Comparison of ENCODE assay signal across 1 cellular context in the genomic region with DNA sequence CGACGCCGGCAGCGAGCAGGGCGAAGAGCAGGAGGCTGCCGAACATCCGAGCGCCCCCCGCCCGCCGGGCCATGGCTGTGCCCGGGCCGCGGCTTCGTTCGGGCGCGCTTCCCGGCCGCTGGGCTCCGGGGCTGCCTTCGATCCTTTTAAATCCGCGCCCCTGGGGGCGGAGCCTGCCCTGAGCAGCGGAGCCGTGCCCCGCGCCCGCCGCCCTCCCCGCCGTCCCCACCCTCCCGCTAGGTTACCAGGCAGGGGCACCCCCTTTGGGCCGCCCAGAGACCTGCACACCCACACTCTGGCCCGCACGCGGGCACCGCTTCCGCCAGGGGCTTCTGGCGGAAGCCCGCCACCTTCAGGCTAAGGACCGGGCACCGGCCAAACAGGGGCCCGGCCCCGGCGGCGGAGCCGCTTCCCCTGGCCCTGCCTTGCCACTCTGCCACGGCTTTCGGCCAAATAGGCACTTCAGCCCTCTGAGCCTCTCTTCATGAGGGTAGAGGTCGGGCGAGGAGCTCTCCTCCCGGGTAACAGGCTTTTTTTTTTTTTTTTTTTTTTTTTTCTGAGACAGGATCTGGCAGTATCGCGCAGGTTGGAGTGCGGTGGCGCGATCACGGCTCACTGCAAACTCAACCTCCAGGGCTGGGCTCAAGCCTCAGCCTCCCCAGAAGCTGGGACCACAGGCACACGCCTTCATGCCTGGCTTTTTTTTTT.
TF ChIP-seq lines count a peak whose summit lies in the region.

A gene with protein sequence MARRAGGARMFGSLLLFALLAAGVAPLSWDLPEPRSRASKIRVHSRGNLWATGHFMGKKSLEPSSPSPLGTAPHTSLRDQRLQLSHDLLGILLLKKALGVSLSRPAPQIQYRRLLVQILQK (minus strand): TSS at position 120 of the 708 bp plus-strand sequence. CDS start 47 bp downstream, at position 73.

TF ChIP-seq in HepG2, 621 proteins besides CTCF, POLR2A, EP300 and RAD21 (continued from another document and continues in another):
- TF ChIP-seq, protein P1, sequence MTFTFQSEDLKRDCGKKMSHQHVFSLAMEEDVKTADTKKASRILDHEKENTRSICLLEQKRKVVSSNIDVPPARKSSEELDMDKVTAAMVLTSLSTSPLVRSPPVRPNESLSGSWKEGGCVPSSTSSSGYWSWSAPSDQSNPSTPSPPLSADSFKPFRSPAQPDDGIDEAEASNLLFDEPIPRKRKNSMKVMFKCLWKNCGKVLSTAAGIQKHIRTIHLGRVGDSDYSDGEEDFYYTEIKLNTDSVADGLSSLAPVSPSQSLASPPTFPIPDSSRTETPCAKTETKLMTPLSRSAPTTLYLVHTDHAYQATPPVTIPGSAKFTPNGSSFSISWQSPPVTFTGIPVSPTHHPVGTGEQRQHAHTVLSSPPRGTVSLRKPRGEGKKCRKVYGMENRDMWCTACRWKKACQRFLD (CRISPR knock-in tag; IDR thresholded peaks at IDR 0.05; ENCODE audit: borderline replicate concordance) = no peak
- TF ChIP-seq, protein P2, sequence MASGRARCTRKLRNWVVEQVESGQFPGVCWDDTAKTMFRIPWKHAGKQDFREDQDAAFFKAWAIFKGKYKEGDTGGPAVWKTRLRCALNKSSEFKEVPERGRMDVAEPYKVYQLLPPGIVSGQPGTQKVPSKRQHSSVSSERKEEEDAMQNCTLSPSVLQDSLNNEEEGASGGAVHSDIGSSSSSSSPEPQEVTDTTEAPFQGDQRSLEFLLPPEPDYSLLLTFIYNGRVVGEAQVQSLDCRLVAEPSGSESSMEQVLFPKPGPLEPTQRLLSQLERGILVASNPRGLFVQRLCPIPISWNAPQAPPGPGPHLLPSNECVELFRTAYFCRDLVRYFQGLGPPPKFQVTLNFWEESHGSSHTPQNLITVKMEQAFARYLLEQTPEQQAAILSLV (CRISPR knock-in tag; IDR thresholded peaks at IDR 0.05; ENCODE audit: borderline replicate concordance) = no peak
- TF ChIP-seq SNAPC2 (CRISPR knock-in tag; IDR thresholded peaks at IDR 0.05) (no peak), REL (CRISPR knock-in tag; conservative IDR thresholded peaks at IDR 0.05) (no peak), ZFYVE20 (CRISPR knock-in tag; IDR thresholded peaks at IDR 0.05; ENCODE audit: borderline replicate concordance, low read depth) (no peak), ZNF121 (CRISPR knock-in tag; IDR thresholded peaks at IDR 0.05) (no peak), THYN1 (CRISPR knock-in tag; IDR thresholded peaks at IDR 0.05; ENCODE audit: borderline replicate concordance, low read depth) (no peak), MEIS1 (CRISPR knock-in tag; IDR thresholded peaks at IDR 0.05; ENCODE audit: borderline replicate concordance) (no peak), SRSF9 (IDR thresholded peaks at IDR 0.05; ENCODE audit: borderline replicate concordance, insufficient read depth, low read depth, low read length, poor library complexity, severe bottlenecking) (no peak), LCORL (IDR thresholded peaks at IDR 0.05) (no peak), LCORL (CRISPR knock-in tag; IDR thresholded peaks at IDR 0.05) (peak; percentile 66), XRCC5 (optimal IDR thresholded peaks at IDR 0.05; ENCODE audit: low read length) (peak; percentile 90), SMARCC2 (IDR thresholded peaks at IDR 0.05) (no peak), SIN3A (IDR thresholded peaks at IDR 0.05; ENCODE audit: borderline replicate concordance, low read depth, low read length) (peak; percentile 44; the same call in 1 of the 2 replicates), ZKSCAN1 (IDR thresholded peaks at IDR 0.05; ENCODE audit: low read length) (no peak), ZNF644 (CRISPR knock-in tag; IDR thresholded peaks at IDR 0.05; ENCODE audit: low read depth) (no peak), FLYWCH1 (CRISPR knock-in tag; IDR thresholded peaks at IDR 0.05) (no peak), ZNF746 (CRISPR knock-in tag; IDR thresholded peaks at IDR 0.05) (no peak), KLF13 (CRISPR knock-in tag; IDR thresholded peaks at IDR 0.05) (no peak), ZNF607 (CRISPR knock-in tag; IDR thresholded peaks at IDR 0.05; ENCODE audit: borderline replicate concordance) (0 out of 2 replicates have a peak, but pooled peaks have one; percentile 42), NAIF1 (CRISPR knock-in tag; IDR thresholded peaks at IDR 0.05; ENCODE audit: borderline replicate concordance) (no peak), AGO1 (IDR thresholded peaks at IDR 0.05; ENCODE audit: low read depth, low read length, poor library complexity, severe bottlenecking) (peak; percentile 70), ZNF773 (CRISPR knock-in tag; IDR thresholded peaks at IDR 0.05; ENCODE audit: borderline replicate concordance) (no peak), JUNB (CRISPR knock-in tag; IDR thresholded peaks at IDR 0.05; ENCODE audit: borderline replicate concordance) (no peak)
- TF ChIP-seq, protein P3, sequence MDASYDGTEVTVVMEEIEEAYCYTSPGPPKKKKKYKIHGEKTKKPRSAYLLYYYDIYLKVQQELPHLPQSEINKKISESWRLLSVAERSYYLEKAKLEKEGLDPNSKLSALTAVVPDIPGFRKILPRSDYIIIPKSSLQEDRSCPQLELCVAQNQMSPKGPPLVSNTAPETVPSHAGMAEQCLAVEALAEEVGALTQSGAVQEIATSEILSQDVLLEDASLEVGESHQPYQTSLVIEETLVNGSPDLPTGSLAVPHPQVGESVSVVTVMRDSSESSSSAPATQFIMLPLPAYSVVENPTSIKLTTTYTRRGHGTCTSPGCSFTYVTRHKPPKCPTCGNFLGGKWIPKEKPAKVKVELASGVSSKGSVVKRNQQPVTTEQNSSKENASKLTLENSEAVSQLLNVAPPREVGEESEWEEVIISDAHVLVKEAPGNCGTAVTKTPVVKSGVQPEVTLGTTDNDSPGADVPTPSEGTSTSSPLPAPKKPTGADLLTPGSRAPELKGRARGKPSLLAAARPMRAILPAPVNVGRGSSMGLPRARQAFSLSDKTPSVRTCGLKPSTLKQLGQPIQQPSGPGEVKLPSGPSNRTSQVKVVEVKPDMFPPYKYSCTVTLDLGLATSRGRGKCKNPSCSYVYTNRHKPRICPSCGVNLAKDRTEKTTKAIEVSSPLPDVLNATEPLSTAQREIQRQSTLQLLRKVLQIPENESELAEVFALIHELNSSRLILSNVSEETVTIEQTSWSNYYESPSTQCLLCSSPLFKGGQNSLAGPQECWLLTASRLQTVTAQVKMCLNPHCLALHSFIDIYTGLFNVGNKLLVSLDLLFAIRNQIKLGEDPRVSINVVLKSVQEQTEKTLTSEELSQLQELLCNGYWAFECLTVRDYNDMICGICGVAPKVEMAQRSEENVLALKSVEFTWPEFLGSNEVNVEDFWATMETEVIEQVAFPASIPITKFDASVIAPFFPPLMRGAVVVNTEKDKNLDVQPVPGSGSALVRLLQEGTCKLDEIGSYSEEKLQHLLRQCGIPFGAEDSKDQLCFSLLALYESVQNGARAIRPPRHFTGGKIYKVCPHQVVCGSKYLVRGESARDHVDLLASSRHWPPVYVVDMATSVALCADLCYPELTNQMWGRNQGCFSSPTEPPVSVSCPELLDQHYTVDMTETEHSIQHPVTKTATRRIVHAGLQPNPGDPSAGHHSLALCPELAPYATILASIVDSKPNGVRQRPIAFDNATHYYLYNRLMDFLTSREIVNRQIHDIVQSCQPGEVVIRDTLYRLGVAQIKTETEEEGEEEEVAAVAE (CRISPR knock-in tag; IDR thresholded peaks at IDR 0.05; ENCODE audit: borderline replicate concordance) = no peak
- TF ChIP-seq, protein P4, sequence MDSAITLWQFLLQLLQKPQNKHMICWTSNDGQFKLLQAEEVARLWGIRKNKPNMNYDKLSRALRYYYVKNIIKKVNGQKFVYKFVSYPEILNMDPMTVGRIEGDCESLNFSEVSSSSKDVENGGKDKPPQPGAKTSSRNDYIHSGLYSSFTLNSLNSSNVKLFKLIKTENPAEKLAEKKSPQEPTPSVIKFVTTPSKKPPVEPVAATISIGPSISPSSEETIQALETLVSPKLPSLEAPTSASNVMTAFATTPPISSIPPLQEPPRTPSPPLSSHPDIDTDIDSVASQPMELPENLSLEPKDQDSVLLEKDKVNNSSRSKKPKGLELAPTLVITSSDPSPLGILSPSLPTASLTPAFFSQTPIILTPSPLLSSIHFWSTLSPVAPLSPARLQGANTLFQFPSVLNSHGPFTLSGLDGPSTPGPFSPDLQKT (CRISPR knock-in tag; IDR thresholded peaks at IDR 0.05; ENCODE audit: borderline replicate concordance) = no peak
- TF ChIP-seq, protein P5, sequence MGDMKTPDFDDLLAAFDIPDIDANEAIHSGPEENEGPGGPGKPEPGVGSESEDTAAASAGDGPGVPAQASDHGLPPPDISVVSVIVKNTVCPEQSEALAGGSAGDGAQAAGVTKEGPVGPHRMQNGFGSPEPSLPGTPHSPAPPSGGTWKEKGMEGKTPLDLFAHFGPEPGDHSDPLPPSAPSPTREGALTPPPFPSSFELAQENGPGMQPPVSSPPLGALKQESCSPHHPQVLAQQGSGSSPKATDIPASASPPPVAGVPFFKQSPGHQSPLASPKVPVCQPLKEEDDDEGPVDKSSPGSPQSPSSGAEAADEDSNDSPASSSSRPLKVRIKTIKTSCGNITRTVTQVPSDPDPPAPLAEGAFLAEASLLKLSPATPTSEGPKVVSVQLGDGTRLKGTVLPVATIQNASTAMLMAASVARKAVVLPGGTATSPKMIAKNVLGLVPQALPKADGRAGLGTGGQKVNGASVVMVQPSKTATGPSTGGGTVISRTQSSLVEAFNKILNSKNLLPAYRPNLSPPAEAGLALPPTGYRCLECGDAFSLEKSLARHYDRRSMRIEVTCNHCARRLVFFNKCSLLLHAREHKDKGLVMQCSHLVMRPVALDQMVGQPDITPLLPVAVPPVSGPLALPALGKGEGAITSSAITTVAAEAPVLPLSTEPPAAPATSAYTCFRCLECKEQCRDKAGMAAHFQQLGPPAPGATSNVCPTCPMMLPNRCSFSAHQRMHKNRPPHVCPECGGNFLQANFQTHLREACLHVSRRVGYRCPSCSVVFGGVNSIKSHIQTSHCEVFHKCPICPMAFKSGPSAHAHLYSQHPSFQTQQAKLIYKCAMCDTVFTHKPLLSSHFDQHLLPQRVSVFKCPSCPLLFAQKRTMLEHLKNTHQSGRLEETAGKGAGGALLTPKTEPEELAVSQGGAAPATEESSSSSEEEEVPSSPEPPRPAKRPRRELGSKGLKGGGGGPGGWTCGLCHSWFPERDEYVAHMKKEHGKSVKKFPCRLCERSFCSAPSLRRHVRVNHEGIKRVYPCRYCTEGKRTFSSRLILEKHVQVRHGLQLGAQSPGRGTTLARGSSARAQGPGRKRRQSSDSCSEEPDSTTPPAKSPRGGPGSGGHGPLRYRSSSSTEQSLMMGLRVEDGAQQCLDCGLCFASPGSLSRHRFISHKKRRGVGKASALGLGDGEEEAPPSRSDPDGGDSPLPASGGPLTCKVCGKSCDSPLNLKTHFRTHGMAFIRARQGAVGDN (CRISPR knock-in tag; IDR thresholded peaks at IDR 0.05) = peak; percentile 84
- TF ChIP-seq, protein P6, sequence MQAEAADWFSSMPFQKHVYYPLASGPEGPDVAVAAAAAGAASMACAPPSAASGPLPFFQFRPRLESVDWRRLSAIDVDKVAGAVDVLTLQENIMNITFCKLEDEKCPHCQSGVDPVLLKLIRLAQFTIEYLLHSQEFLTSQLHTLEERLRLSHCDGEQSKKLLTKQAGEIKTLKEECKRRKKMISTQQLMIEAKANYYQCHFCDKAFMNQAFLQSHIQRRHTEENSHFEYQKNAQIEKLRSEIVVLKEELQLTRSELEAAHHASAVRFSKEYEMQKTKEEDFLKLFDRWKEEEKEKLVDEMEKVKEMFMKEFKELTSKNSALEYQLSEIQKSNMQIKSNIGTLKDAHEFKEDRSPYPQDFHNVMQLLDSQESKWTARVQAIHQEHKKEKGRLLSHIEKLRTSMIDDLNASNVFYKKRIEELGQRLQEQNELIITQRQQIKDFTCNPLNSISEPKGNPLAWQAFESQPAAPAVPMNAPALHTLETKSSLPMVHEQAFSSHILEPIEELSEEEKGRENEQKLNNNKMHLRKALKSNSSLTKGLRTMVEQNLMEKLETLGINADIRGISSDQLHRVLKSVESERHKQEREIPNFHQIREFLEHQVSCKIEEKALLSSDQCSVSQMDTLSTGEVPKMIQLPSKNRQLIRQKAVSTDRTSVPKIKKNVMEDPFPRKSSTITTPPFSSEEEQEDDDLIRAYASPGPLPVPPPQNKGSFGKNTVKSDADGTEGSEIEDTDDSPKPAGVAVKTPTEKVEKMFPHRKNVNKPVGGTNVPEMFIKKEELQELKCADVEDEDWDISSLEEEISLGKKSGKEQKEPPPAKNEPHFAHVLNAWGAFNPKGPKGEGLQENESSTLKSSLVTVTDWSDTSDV (CRISPR knock-in tag; IDR thresholded peaks at IDR 0.05) = no peak
- TF ChIP-seq, protein P7, sequence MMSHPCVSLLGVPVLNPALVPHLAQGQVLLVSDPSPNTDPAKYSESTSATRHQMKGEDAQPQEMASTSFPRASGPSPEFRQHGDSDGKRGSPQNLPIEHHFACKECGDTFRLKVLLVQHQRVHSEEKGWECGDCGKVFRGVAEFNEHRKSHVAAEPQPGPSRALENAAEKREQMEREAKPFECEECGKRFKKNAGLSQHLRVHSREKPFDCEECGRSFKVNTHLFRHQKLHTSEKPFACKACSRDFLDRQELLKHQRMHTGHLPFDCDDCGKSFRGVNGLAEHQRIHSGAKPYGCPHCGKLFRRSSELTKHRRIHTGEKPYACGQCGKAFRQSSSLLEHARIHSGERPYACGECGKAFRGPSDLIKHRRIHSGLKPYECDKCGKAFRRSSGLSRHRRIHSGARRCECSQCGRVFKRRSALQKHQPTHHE (CRISPR knock-in tag; IDR thresholded peaks at IDR 0.05; ENCODE audit: borderline replicate concordance) = peak; percentile 51; the same call in 1 of the 2 replicates
- TF ChIP-seq, protein P8, sequence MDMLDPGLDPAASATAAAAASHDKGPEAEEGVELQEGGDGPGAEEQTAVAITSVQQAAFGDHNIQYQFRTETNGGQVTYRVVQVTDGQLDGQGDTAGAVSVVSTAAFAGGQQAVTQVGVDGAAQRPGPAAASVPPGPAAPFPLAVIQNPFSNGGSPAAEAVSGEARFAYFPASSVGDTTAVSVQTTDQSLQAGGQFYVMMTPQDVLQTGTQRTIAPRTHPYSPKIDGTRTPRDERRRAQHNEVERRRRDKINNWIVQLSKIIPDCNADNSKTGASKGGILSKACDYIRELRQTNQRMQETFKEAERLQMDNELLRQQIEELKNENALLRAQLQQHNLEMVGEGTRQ (IDR thresholded peaks at IDR 0.05; ENCODE audit: low read depth, low read length) = no peak
- TF ChIP-seq, protein P8 (CRISPR knock-in tag; IDR thresholded peaks at IDR 0.05; ENCODE audit: borderline replicate concordance) = no peak
- TF ChIP-seq, protein P9, sequence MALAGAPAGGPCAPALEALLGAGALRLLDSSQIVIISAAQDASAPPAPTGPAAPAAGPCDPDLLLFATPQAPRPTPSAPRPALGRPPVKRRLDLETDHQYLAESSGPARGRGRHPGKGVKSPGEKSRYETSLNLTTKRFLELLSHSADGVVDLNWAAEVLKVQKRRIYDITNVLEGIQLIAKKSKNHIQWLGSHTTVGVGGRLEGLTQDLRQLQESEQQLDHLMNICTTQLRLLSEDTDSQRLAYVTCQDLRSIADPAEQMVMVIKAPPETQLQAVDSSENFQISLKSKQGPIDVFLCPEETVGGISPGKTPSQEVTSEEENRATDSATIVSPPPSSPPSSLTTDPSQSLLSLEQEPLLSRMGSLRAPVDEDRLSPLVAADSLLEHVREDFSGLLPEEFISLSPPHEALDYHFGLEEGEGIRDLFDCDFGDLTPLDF (CRISPR knock-in tag; IDR thresholded peaks at IDR 0.05) = 0 out of 2 replicates have a peak, but pooled peaks have one; percentile 64
